ENCODE assay signal across 1 cellular context in the genomic region with DNA sequence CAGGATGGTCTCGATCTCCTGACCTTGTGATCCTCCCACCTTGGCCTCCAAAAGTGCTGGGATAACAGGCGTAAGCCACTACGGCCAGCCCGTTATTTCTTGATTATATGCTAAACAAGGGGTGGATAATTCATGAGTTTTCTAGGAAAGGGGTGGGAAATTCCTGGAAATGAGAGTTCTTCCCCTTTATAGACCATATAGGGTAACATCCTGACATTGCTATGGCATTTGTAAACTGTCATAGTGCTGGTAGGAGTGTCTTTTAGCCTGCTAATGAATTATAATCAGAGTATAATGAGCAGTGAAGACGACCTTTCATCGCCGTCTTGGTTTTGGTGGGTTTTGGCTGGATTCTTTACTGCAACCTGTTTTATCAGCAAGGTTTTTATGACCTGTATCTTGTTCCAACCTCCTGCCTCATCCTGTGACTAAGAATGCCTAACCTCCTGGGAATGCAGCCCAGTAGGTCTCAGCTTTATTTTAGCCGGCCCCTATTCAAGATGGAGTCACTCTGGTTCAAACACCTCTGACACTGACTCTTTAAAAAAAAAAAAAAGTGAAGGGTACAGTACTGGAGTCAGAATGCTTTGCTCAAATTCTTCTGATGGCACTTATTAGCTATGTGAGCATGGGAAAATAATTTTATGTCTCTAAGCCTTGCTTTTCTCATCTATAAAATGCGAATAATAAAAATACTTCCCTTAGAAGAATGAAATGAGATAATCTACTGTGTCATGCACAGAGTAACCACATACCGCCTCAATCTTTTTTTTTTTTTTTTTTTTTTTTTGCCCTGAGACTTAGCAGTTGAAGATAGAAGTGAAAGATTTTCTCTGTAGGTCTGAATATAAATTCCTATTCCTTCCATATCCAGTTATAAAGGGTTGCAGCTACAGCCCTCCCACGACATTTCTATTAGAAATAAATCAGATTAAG.
TF ChIP-seq lines count a peak whose summit lies in the region.

No MANE protein-coding gene starts in this region.

TF ChIP-seq in K562, 482 proteins besides CTCF, POLR2A, EP300 and RAD21 (continued from another document and continues in another):
- TF ChIP-seq, protein P1, sequence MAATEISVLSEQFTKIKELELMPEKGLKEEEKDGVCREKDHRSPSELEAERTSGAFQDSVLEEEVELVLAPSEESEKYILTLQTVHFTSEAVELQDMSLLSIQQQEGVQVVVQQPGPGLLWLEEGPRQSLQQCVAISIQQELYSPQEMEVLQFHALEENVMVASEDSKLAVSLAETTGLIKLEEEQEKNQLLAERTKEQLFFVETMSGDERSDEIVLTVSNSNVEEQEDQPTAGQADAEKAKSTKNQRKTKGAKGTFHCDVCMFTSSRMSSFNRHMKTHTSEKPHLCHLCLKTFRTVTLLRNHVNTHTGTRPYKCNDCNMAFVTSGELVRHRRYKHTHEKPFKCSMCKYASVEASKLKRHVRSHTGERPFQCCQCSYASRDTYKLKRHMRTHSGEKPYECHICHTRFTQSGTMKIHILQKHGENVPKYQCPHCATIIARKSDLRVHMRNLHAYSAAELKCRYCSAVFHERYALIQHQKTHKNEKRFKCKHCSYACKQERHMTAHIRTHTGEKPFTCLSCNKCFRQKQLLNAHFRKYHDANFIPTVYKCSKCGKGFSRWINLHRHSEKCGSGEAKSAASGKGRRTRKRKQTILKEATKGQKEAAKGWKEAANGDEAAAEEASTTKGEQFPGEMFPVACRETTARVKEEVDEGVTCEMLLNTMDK (IDR thresholded peaks at IDR 0.05; ENCODE audit: borderline replicate concordance, insufficient read depth, low read depth, low read length, poor library complexity, severe bottlenecking), result no peak
- no peak for TF ChIP-seq POLR2G (IDR thresholded peaks at IDR 0.05; ENCODE audit: low read depth, low read length)
- no peak for TF ChIP-seq U2AF2 (optimal IDR thresholded peaks at IDR 0.05; ENCODE audit: low read depth, low read length)
- TF ChIP-seq, protein P2, sequence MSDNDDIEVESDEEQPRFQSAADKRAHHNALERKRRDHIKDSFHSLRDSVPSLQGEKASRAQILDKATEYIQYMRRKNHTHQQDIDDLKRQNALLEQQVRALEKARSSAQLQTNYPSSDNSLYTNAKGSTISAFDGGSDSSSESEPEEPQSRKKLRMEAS (CRISPR knock-in tag; IDR thresholded peaks at IDR 0.05), result no peak
- TF ChIP-seq ZNF23 (CRISPR knock-in tag; IDR thresholded peaks at IDR 0.05), result no peak
- TF ChIP-seq ZBTB49 (CRISPR knock-in tag; IDR thresholded peaks at IDR 0.05; ENCODE audit: borderline replicate concordance), result no peak
- peak; percentile 79 for TF ChIP-seq FOSL1 (tag; conservative IDR thresholded peaks at IDR 0.05)
- no peak for TF ChIP-seq RERE (CRISPR knock-in tag; IDR thresholded peaks at IDR 0.05; ENCODE audit: borderline replicate concordance)
- TF ChIP-seq LEF1 (IDR thresholded peaks at IDR 0.05), result no peak
- TF ChIP-seq ARNT (IDR thresholded peaks at IDR 0.05), result no peak
- TF ChIP-seq JUN (IDR thresholded peaks at IDR 0.05; ENCODE audit: borderline replicate concordance, low read depth, low read length), result no peak
- no peak for TF ChIP-seq JUN (CRISPR knock-in tag; IDR thresholded peaks at IDR 0.05; ENCODE audit: borderline replicate concordance)
- peak in 1 of 2 experiments; percentile 44; a peak in 1 of 4 replicates for TF ChIP-seq FOXA3 (CRISPR knock-in tag; conservative IDR thresholded peaks at IDR 0.05 in 1 of 2, IDR thresholded peaks at IDR 0.05 in 1 of 2)
- TF ChIP-seq SMARCC2 (IDR thresholded peaks at IDR 0.05; ENCODE audit: low read depth), result no peak
- TF ChIP-seq MYNN (IDR thresholded peaks at IDR 0.05), result no peak
- TF ChIP-seq MYNN (CRISPR knock-in tag; IDR thresholded peaks at IDR 0.05), result no peak
- no peak for TF ChIP-seq SRSF3 (IDR thresholded peaks at IDR 0.05; ENCODE audit: insufficient read depth, low read length)
- no peak for TF ChIP-seq NFIC (IDR thresholded peaks at IDR 0.05)
- no peak for TF ChIP-seq PCBP2 (IDR thresholded peaks at IDR 0.05; ENCODE audit: low read depth, low read length, poor library complexity, severe bottlenecking)
- TF ChIP-seq ZNF311 (CRISPR knock-in tag; IDR thresholded peaks at IDR 0.05), result peak; percentile 98
- TF ChIP-seq GTF2E2 (tag; IDR thresholded peaks at IDR 0.05), result peak; percentile 68; the same call in 1 of the 2 replicates
- peak; percentile 100 for TF ChIP-seq ZNF584 (CRISPR knock-in tag; IDR thresholded peaks at IDR 0.05; ENCODE audit: low read depth)
- no peak for TF ChIP-seq CHCHD3 (CRISPR knock-in tag; IDR thresholded peaks at IDR 0.05)
- no peak for TF ChIP-seq MAFK (IDR thresholded peaks at IDR 0.05; ENCODE audit: low read length)
- peak; percentile 96 for TF ChIP-seq ELK3 (CRISPR knock-in tag; IDR thresholded peaks at IDR 0.05)
- TF ChIP-seq, protein P3, sequence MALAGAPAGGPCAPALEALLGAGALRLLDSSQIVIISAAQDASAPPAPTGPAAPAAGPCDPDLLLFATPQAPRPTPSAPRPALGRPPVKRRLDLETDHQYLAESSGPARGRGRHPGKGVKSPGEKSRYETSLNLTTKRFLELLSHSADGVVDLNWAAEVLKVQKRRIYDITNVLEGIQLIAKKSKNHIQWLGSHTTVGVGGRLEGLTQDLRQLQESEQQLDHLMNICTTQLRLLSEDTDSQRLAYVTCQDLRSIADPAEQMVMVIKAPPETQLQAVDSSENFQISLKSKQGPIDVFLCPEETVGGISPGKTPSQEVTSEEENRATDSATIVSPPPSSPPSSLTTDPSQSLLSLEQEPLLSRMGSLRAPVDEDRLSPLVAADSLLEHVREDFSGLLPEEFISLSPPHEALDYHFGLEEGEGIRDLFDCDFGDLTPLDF (CRISPR knock-in tag; IDR thresholded peaks at IDR 0.05), result no peak
- no peak for TF ChIP-seq MCM3 (IDR thresholded peaks at IDR 0.05)
- TF ChIP-seq POLR3G (IDR thresholded peaks at IDR 0.05; ENCODE audit: extremely low read depth, insufficient read length, insufficient replicate concordance), result no peak
- no peak for TF ChIP-seq BRD9 (IDR thresholded peaks at IDR 0.05; ENCODE audit: low read depth, partially characterized antibody)
- TF ChIP-seq TRIM28 (IDR thresholded peaks at IDR 0.05), result no peak
- TF ChIP-seq GATAD2B (IDR thresholded peaks at IDR 0.05; ENCODE audit: borderline replicate concordance), result no peak
- no peak for TF ChIP-seq CEBPB (tag; IDR thresholded peaks at IDR 0.05)
- TF ChIP-seq JUNB (CRISPR knock-in tag; conservative IDR thresholded peaks at IDR 0.05), result no peak
- TF ChIP-seq GABPB2 (CRISPR knock-in tag; conservative IDR thresholded peaks at IDR 0.05), result peak; percentile 79; the same call in 1 of the 2 replicates
- no peak for TF ChIP-seq REST (CRISPR knock-in tag; IDR thresholded peaks at IDR 0.05; ENCODE audit: low read depth)
- TF ChIP-seq DDX20 (tag; IDR thresholded peaks at IDR 0.05; ENCODE audit: low read depth), result peak; percentile 99
